1 cellular context compared by ENCODE assay signal in genomic region chr11:575324-575995, GRCh38.
A peak's percentile ranks its signal among the peaks of the same experiment; 100 is the strongest.
TF ChIP-seq lines count a peak whose summit lies in the region.

No MANE protein-coding gene starts in this region.

TF ChIP-seq in WTC11, 78 proteins besides CTCF, POLR2A, EP300 and RAD21 (continued from another document):
- TF ChIP-seq HMGXB4 (CRISPR knock-in tag; IDR thresholded peaks at IDR 0.05) (0 out of 2 replicates have a peak, but pooled peaks have one; percentile 35), FOXJ3 (CRISPR knock-in tag; IDR thresholded peaks at IDR 0.05; ENCODE audit: borderline replicate concordance) (no peak), ATF3 (CRISPR knock-in tag; conservative IDR thresholded peaks at IDR 0.05) (no peak)
TF ChIP-seq in WTC11: peak in this region for 12.
